35 cellular contexts compared by ENCODE assay signal in the genomic region with DNA sequence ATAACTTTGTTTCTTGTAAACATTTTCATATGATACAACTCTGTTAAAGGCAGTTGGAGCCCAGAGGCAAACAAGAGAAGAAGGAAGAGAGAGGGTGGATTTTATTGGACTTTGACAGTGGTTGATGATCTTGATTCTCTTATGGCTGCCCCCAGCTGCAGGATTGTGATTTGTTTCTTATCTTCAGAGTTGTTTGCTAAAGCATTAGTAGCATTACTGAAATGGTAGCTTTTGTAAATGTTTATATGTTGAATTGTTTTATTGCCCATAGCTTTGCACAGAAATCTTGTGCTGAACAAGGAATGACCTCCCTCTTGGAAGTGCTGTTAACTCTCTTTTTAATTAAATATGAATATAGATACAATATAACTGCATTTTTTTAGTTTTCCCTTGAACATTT.
"Had no signal": no experiment of that assay in that cellular context is flagged by ENCODE, and none has a peak within 500 bp of the region (broad histone marks: within the 10 kb centered on the region; RNA-seq: fewer than 3 reads in every experiment).

No MANE protein-coding gene starts in this region.

- H3K4me2 ChIP-seq: smooth muscle cell had no signal

- H3K27ac Mint-ChIP-seq: activated CD4-positive, alpha-beta T cell treated with anti-CD3 and anti-CD28 coated beads for 36 hours; activated CD8-positive, alpha-beta memory T cell treated with anti-CD3 and anti-CD28 coated beads, Interleukin-2, amount 10 ng/mL, durations not matched to agents 7 days and 5 days; activated CD8-positive, alpha-beta T cell treated with anti-CD3 and anti-CD28 coated beads, Interleukin-2, amount 10 ng/mL, durations not matched to agents 7 days and 5 days; activated naive CD8-positive, alpha-beta T cell; activated T-helper 2 cell treated with anti-CD3 and anti-CD28 coated beads, Interferon-gamma antibody, Interleukin-2, Interleukin-4, amounts not matched to agents 10 μg/mL and 5 μg/mL and 100 μg/mL, durations not matched to agents 14 hours and 24 hours and 36 hours; effector memory CD8-positive, alpha-beta T cell; nephron progenitor cell; stimulated activated memory B cell treated with anti-CD40 and anti-IgM and Interleukin-4, amounts not matched to agents 10 μg/mL and 1 μg/mL and 100 μg/mL, for 72 hours; T-helper 2 cell treated with Interferon-gamma antibody and Interleukin-4, amounts not matched to agents 5 μg/mL and 100 μg/mL, for 36 hours had no signal

- H3K27me3 Mint-ChIP-seq: activated CD4-positive, alpha-beta T cell treated with anti-CD3 and anti-CD28 coated beads for 36 hours; activated naive CD8-positive, alpha-beta T cell; naive B cell; stimulated activated memory B cell treated with anti-CD40 and anti-IgM and Interleukin-4, amounts not matched to agents 10 μg/mL and 1 μg/mL and 100 μg/mL, for 72 hours had no signal

- FAIRE-seq: kidney had no signal

- ATAC-seq: activated CD4-positive, alpha-beta T cell treated with anti-CD3 and anti-CD28 coated beads for 36 hours; activated CD8-positive, alpha-beta memory T cell treated with anti-CD3 and anti-CD28 coated beads, Interleukin-2, amount 10 ng/mL, durations not matched to agents 7 days and 5 days; activated CD8-positive, alpha-beta T cell treated with anti-CD3 and anti-CD28 coated beads, Interleukin-2, amount 10 ng/mL, durations not matched to agents 7 days and 5 days; body of pancreas; effector memory CD8-positive, alpha-beta T cell; gastroesophageal sphincter; left lobe of liver; lower lobe of right lung; sciatic nerve; stimulated activated memory B cell treated with anti-CD40 and anti-IgM and Interleukin-4, amounts not matched to agents 10 μg/mL and 1 μg/mL and 100 μg/mL, for 72 hours had no signal

- H3K4me1 ChIP-seq: body of pancreas, lower lobe of right lung, prostate gland, thyroid gland, upper lobe of left lung, vagina had no signal

- H3K36me3 Mint-ChIP-seq: activated CD8-positive, alpha-beta memory T cell treated with anti-CD3 and anti-CD28 coated beads, Interleukin-2, amount 10 ng/mL, durations not matched to agents 7 days and 5 days; activated naive CD8-positive, alpha-beta T cell; immature natural killer cell had no signal

- DNase-seq: activated CD4-positive, alpha-beta T cell treated with anti-CD3 and anti-CD28 coated beads for 36 hours; activated CD4-positive, CD25-positive, alpha-beta regulatory T cell; activated CD8-positive, alpha-beta memory T cell treated with anti-CD3 and anti-CD28 coated beads, Interleukin-2, amount 10 ng/mL, durations not matched to agents 7 days and 5 days; activated CD8-positive, alpha-beta T cell treated with anti-CD3 and anti-CD28 coated beads, Interleukin-2, amount 10 ng/mL, durations not matched to agents 7 days and 5 days; activated naive CD4-positive, alpha-beta T cell; activated T-cell treated with anti-CD3 and anti-CD28 coated beads, Interleukin-2, amount 50 U/mL, for 48 hours; aorta; body of pancreas; effector memory CD8-positive, alpha-beta T cell; erythroblast; head of caudate nucleus; immature natural killer cell; kidney; lower lobe of right lung; naive B cell; nephron progenitor cell; retina; stimulated activated CD4-positive, alpha-beta T cell treated with anti-CD3 and anti-CD28 coated beads, Interleukin-1b, Interleukin-23, amount 100 ng/mL, for 48 hours; stimulated activated CD4-positive, alpha-beta T cell treated with anti-CD3 and anti-CD28 coated beads, Interleukin-4, amount 100 ng/mL, for 4 hours; stimulated activated CD8-positive, alpha-beta memory T cell treated with anti-CD3 and anti-CD28 coated beads, Interleukin-4, amount 100 ng/mL, for 48 hours; stomach; thyroid gland; upper lobe of left lung had no signal

- H3K4me3 Mint-ChIP-seq: activated CD4-positive, alpha-beta T cell treated with anti-CD3 and anti-CD28 coated beads for 36 hours; activated CD8-positive, alpha-beta memory T cell treated with anti-CD3 and anti-CD28 coated beads, Interleukin-2, amount 10 ng/mL, durations not matched to agents 7 days and 5 days; activated CD8-positive, alpha-beta T cell treated with anti-CD3 and anti-CD28 coated beads, Interleukin-2, amount 10 ng/mL, durations not matched to agents 7 days and 5 days; activated naive CD8-positive, alpha-beta T cell; effector memory CD8-positive, alpha-beta T cell; nephron progenitor cell; stimulated activated memory B cell treated with anti-CD40 and anti-IgM and Interleukin-4, amounts not matched to agents 10 μg/mL and 1 μg/mL and 100 μg/mL, for 72 hours; T-helper 2 cell treated with Interferon-gamma antibody and Interleukin-4, amounts not matched to agents 5 μg/mL and 100 μg/mL, for 36 hours had no signal

- H3K36me3 ChIP-seq: gastroesophageal sphincter, lower lobe of right lung, neutrophil, prostate gland, stomach, thyroid gland, upper lobe of left lung, vagina had no signal

- H3K27ac ChIP-seq: body of pancreas, coronary artery, gastroesophageal sphincter, lower lobe of right lung, neutrophil, prostate gland, stomach, thyroid gland, upper lobe of left lung, vagina had no signal

- H3K9me3 ChIP-seq: body of pancreas, gastroesophageal sphincter, lower lobe of right lung, neutrophil, prostate gland, thyroid gland, vagina had no signal

- H3K4me3 ChIP-seq: body of pancreas, coronary artery, gastroesophageal sphincter, lower lobe of right lung, prostate gland, smooth muscle cell, stomach, thyroid gland, upper lobe of left lung, vagina had no signal

- H3K27me3 ChIP-seq: body of pancreas, gastroesophageal sphincter, neutrophil, stomach, thyroid gland, upper lobe of left lung, vagina had no signal

- H3K9me3 Mint-ChIP-seq: effector memory CD8-positive, alpha-beta T cell; immature natural killer cell had no signal
